In genomic region chr16:88533945-88534641, GRCh38 we compare ENCODE assay signal across 8 cellular contexts. TPM values are rescaled to one million over a fixed set of nuclear protein-coding genes. Genes with fewer than 3 reads are reported as not detected.
DNase-seq lines count a peak whose midpoint lies in the region; ATAC-seq, FAIRE-seq and TF ChIP-seq lines count a peak whose summit lies in the region.

No MANE protein-coding gene starts in this region.

- no peak overlapping the region for H2AK5ac ChIP-seq in H1 (ENCODE audit: low read depth, low read length)

- TF ChIP-seq CTCF in H1 (IDR thresholded peaks at IDR 0.05; ENCODE audit: control extremely low read depth in 1 of 3, insufficient read depth in 1 of 3, low read depth in 1 of 3, low read length in 3 of 3) = no peak

- H4K91ac ChIP-seq in H1 (replicated peaks; ENCODE audit: insufficient read length, low read length) = peak overlapping the region; percentile 81

- H3K23me2 ChIP-seq in H1 (ENCODE audit: low read depth, low read length) = peaks cover 10% of the 10 kb centered on the region; the same call in 1 of the 2 replicates

- H3K4ac ChIP-seq in H1 (replicated peaks; ENCODE audit: insufficient read length, low read depth, low read length) = peak overlapping the region; percentile 85

- H3K36me3 ChIP-seq in H1 (ENCODE audit: control insufficient read depth in 2 of 4, insufficient read depth in 4 of 4, low read length in 3 of 4) = no peaks in the 10 kb centered on the region; a peak in 1 of 8 replicates

- DNase-seq in Caki2 (ENCODE audit: low read depth) = peak; percentile 63
- DNase-seq in NCI-H1048 (lab: John Stamatoyannopoulos, UW) = peak; percentile 55
- peak; percentile 60 to 73 (median 69) for DNase-seq in activated CD8-positive, alpha-beta memory T cell treated with anti-CD3 and anti-CD28 coated beads for 48 hours (ENCODE audit: low read depth in 2 of 3, low spot score in 2 of 3)
- DNase-seq in H1 (ENCODE audit: low read depth in 1 of 2, low spot score in 2 of 2) = peak; percentile 17 to 87
- DNase-seq in middle frontal gyrus (ENCODE audit: extremely low spot score, low spot score) = peak; percentile 18
- peak; percentile 71 to 76 for DNase-seq in stimulated activated CD8-positive, alpha-beta memory T cell treated with anti-CD3 and anti-CD28 coated beads, Interleukin-15, amount 100 ng/mL, for 48 hours (ENCODE audit: low read depth in 2 of 2)

- no peak for TF ChIP-seq POLR2A in H1 (IDR thresholded peaks at IDR 0.05; ENCODE audit: control extremely low read depth in 1 of 2, low read depth in 2 of 2, low read length in 2 of 2)

- POLR2A ChIA-PET in H1 (lab: Charles Lee; ENCODE audit: partially characterized antibody) = interaction anchor here (1.1 to 2.6 kb wide), 5 partner anchors 15 to 583 kb away, joined by 3 to 8 read pairs (median 4); partner anchors contain the start of genes BANP and ZC3H18

- H3K18ac ChIP-seq in H1 (ENCODE audit: extremely low read depth, low read length) = peak overlapping the region; percentile 83

- H4K20me1 ChIP-seq in H1 (replicated peaks in 1 of 2; ENCODE audit: control insufficient read depth in 1 of 2, insufficient read depth in 2 of 2, low read length in 2 of 2) = peaks cover 0 to 15% of the 10 kb centered on the region in 2 experiments

- no peak for FAIRE-seq in H1 (lab: Jason Lieb, UNC)

- no peak overlapping the region for H3K14ac ChIP-seq in H1 (ENCODE audit: insufficient read length)

- H3K9me3 ChIP-seq in H1 (ENCODE audit: insufficient read depth in 2 of 2, low read depth in 1 of 2, low read length in 1 of 2) = no peaks in the 10 kb centered on the region

- peak overlapping the region; percentile 30 to 79 for H3K4me2 ChIP-seq in H1 (ENCODE audit: insufficient read depth in 1 of 2, low read depth in 2 of 2, low read length in 2 of 2)

- H2AFZ ChIP-seq in H1 (ENCODE audit: low read length) = no peak overlapping the region

- peak overlapping the region; percentile 93 for H4K5ac ChIP-seq in H1 (ENCODE audit: insufficient read length, low read depth, low read length)

- H2BK12ac ChIP-seq in H1 (ENCODE audit: low read depth, low read length) = no peak overlapping the region

- H3K27me3 ChIP-seq in H1 (replicated peaks in 1 of 4; ENCODE audit: control insufficient read depth in 3 of 4, extremely low read depth in 1 of 4, insufficient read depth in 3 of 4, low read length in 3 of 4) = no peaks in the 10 kb centered on the region; a peak in 3 of 7 replicates

- TF ChIP-seq EP300 in H1 (IDR thresholded peaks at IDR 0.05; ENCODE audit: borderline replicate concordance in 1 of 2, low read depth in 2 of 2, low read length in 2 of 2) = no peak

- H3K79me1 ChIP-seq in H1 (ENCODE audit: low read depth, low read length) = 0 out of 2 replicates have a peak, but pooled peaks cover 4% of the 10 kb centered on the region

- no peak overlapping the region for H2BK20ac ChIP-seq in H1 (ENCODE audit: low read length)

- H3K27ac ChIP-seq in H1 (ENCODE audit: low read depth, low read length) = no peak overlapping the region; the same call in 1 of the 2 replicates

- TF ChIP-seq RAD21 in H1 (IDR thresholded peaks at IDR 0.05 in 1 of 2, conservative IDR thresholded peaks at IDR 0.05 in 1 of 2; ENCODE audit: low read depth in 2 of 2, low read length in 2 of 2) = no peak

- CTCF ChIA-PET in H1 (lab: Charles Lee; ENCODE audit: partially characterized antibody) = interaction anchor here (0.6 to 1.2 kb wide), 3 partner anchors 28 to 131 kb away, joined by 3 to 4 read pairs (median 3); no protein-coding TSS in a partner anchor

- no peak overlapping the region for H2BK120ac ChIP-seq in H1 (replicated peaks; ENCODE audit: low read depth, low read length)

- peaks cover 0 to 18% (median 8%) of the 10 kb centered on the region in 4 experiments; a peak in 6 of 7 replicates for H3K4me1 ChIP-seq in H1 (replicated peaks in 1 of 4; ENCODE audit: control insufficient read depth in 3 of 4, insufficient read depth in 4 of 4, low read length in 3 of 4)

- H3K23ac ChIP-seq in H1 (ENCODE audit: insufficient read length) = no peak overlapping the region

- peak overlapping the region; percentile 45 to 79 (median 56); a peak in 5 of 7 replicates for H3K9ac ChIP-seq in H1 (replicated peaks in 1 of 4; ENCODE audit: extremely low read depth in 1 of 4, low read depth in 3 of 4, low read length in 3 of 4)

- no peak overlapping the region for H3K56ac ChIP-seq in H1 (replicated peaks; ENCODE audit: insufficient read length, low read depth, low read length)

- in situ Hi-C loops in Caki2 (cut with HindIII; ENCODE audit: low pct_unique_long_range_greater_than_20kb, low sequenced_read_pairs) = no loop called here

- no peak overlapping the region; the same call in 1 of the 2 replicates for H2BK5ac ChIP-seq in H1 (ENCODE audit: low read depth, low read length)

- ATAC-seq in GM21447 (IDR thresholded peaks at IDR 0.05; ENCODE audit: unreplicated experiment) (peak; percentile 47), HG03469 (IDR thresholded peaks at IDR 0.05; ENCODE audit: unreplicated experiment) (no peak)

- H3K4me3 ChIP-seq in H1 (ENCODE audit: extremely low read depth in 1 of 4, insufficient read depth in 2 of 4, low read depth in 3 of 4, low read length in 4 of 4) = peak overlapping the region; percentile 56 to 87 (median 71)

- no peak overlapping the region for H2BK15ac ChIP-seq in H1 (ENCODE audit: low read length)

- peak overlapping the region; percentile 85; the same call in 1 of the 2 replicates for H4K8ac ChIP-seq in H1 (ENCODE audit: extremely low read depth, insufficient read depth, low read length)

- H3K79me2 ChIP-seq in H1 (ENCODE audit: control insufficient read depth in 1 of 2, insufficient read depth in 2 of 2, low read length in 2 of 2) = no peaks in the 10 kb centered on the region

- WGBS in H1 (ENCODE audit: extremely low coverage in 1 of 2, insufficient coverage in 1 of 2, insufficient read length in 1 of 2, insufficient replicate concordance in 2 of 2, low coverage in 1 of 2, low lambda C conversion rate in 2 of 2, missing lambda C conversion rate in 1 of 2), 2 experiments = 0% methylated on average over 18 of the region's 113 CpGs; no CpG with 5 or more reads in 1 of the 2 experiments

TF ChIP-seq in H1, 55 proteins besides CTCF, POLR2A, EP300 and RAD21:
- peak; percentile 80; the same call in 1 of the 2 replicates for TF ChIP-seq RBBP5 (IDR thresholded peaks at IDR 0.05; ENCODE audit: borderline replicate concordance, low read depth, low read length)
- TF ChIP-seq ASH2L (IDR thresholded peaks at IDR 0.05; ENCODE audit: low read length) = peak; percentile 25
- peak; percentile 11; the same call in 1 of the 2 replicates for TF ChIP-seq EGR1 (IDR thresholded peaks at IDR 0.05; ENCODE audit: borderline replicate concordance, low read depth, low read length)
- TF ChIP-seq PHF8 (conservative IDR thresholded peaks at IDR 0.05; ENCODE audit: low read depth, low read length) = peak; percentile 82
- peak; percentile 69 for TF ChIP-seq KDM4A (IDR thresholded peaks at IDR 0.05; ENCODE audit: low read depth, low read length, severe bottlenecking)
- TF ChIP-seq MAX (IDR thresholded peaks at IDR 0.05) = peak; percentile 36; the same call in 1 of the 2 replicates
- no peak for TF ChIP-seq CBX5 (IDR thresholded peaks at IDR 0.05; ENCODE audit: low read depth, low read length)
- peak; percentile 52; the same call in 1 of the 2 replicates for TF ChIP-seq POLR2AphosphoS5 (IDR thresholded peaks at IDR 0.05; ENCODE audit: low read depth, low read length)
- no peak for TF ChIP-seq SP2 (IDR thresholded peaks at IDR 0.05; ENCODE audit: low read length)
- no peak for TF ChIP-seq ATF2 (IDR thresholded peaks at IDR 0.05; ENCODE audit: low read length)

RNA-seq across cellular contexts. Expression of gene ZC3H18, which starts 36.1 kb away (rescaled TPM):
- 14.2 and 16.9 TPM in 2 replicates for total RNA-seq in Caki2 (2014; rRNA removed; shearing (Covaris generic); ENCODE audit: low replicate concordance)
- 70.3 and 73.2 TPM in 2 replicates for total RNA-seq in H1 (2021; fragmentation: NEBNext Ultra II Directional; extraction: Animal tissue kit (Norgen Biotek cat#: 25700))
- 12.1 and 19.2 TPM in 2 replicates for polyA plus RNA-seq in H1 (2011; rRNA removed)
- polyA plus RNA-seq in H1 (2011; cell fraction: cytosol; rRNA removed) = 17.0 TPM
- polyA plus RNA-seq in H1 (2011; cell fraction: nucleus; rRNA removed) = 42.7 TPM
- polyA plus RNA-seq in H1 (2012, experiment 1 of 2) = 44.2 to 48.4 TPM (median 46.4 TPM) in 4 replicates
- polyA plus RNA-seq in H1 (2012, experiment 2 of 2) = 35.2 TPM
- 47.2 TPM for polyA plus RNA-seq in H1 (2013, experiment 1 of 2)
- 44.5 TPM for polyA plus RNA-seq in H1 (2013, experiment 2 of 2)
- polyA minus RNA-seq in H1 (2011; rRNA and poly(A)+ RNA removed) = 6.4 and 11.1 TPM in 2 replicates
- polyA minus RNA-seq in H1 (2011; cell fraction: cytosol; rRNA and poly(A)+ RNA removed) = 19.7 TPM
- polyA minus RNA-seq in H1 (2011; cell fraction: nucleus; rRNA and poly(A)+ RNA removed) = 18.5 TPM

Comparison
In these comparisons a context has a peak if more than half of its experiments do, and no peak if none do; other contexts are left out.
1. DNase-seq: peak in every context shown above with its lines; median percentile 74 in stimulated activated CD8-positive, alpha-beta memory T cell treated with anti-CD3 and anti-CD28 coated beads, Interleukin-15, amount 100 ng/mL, for 48 hours; 69 in activated CD8-positive, alpha-beta memory T cell treated with anti-CD3 and anti-CD28 coated beads for 48 hours; 63 in Caki2; 55 in NCI-H1048; 52 in H1; 18 in middle frontal gyrus.